ENCODE assay signal across 15 cellular contexts in genomic region chr14:55762595-55763232, GRCh38.
DNase-seq lines count a peak whose midpoint lies in the region; ATAC-seq, FAIRE-seq and TF ChIP-seq lines count a peak whose summit lies in the region.
"Had no signal": no experiment of that assay in that cellular context is flagged by ENCODE, and none has a peak within 500 bp of the region (broad histone marks: within the 10 kb centered on the region; RNA-seq: fewer than 3 reads in every experiment).

No MANE protein-coding gene starts in this region.

- H3K4me1 ChIP-seq in GM12878 (ENCODE audit: control insufficient read depth, insufficient read depth, low read length) = peaks cover 7% of the 10 kb centered on the region; the same call in 1 of the 2 replicates
- H3K4me1 ChIP-seq: tibial nerve had no signal

- H4K20me1 ChIP-seq in GM12878 (ENCODE audit: control insufficient read depth, insufficient read depth) = no peaks in the 10 kb centered on the region

- no peak overlapping the region for H3K27ac ChIP-seq in GM12878 (ENCODE audit: control insufficient read depth, insufficient read depth)
- H3K27ac ChIP-seq: tibial nerve had no signal

- SMC1A ChIA-PET in GM12878 (lab: Charles Lee; ENCODE audit: uncharacterized antibody, unreplicated experiment) = no interaction called here

- no peaks in the 10 kb centered on the region for H3K36me3 ChIP-seq in GM12878 (ENCODE audit: control insufficient read depth in 2 of 2, insufficient read depth in 2 of 2, low read length in 1 of 2)
- H3K36me3 ChIP-seq: tibial nerve had no signal

- CTCF ChIA-PET in GM12878 (lab: Yijun Ruan, JAX) = interaction anchor here (1.0 to 1.3 kb wide), 2 partner anchors 31 to 727 kb away, joined by 3 to 4 read pairs; no protein-coding TSS in a partner anchor

- no peak for TF ChIP-seq POLR2A in GM12878 (IDR thresholded peaks at IDR 0.05; ENCODE audit: low read depth, low read length)

- RAD21 ChIA-PET in GM12878 (lab: Charles Lee; ENCODE audit: unreplicated experiment) = interaction anchor here (0.6 kb wide), 1 partner anchor 33 kb away, joined by 3 read pairs; no protein-coding TSS in a partner anchor

- 0% methylated on average over 5 of the region's 5 CpGs for WGBS in GM12878 (ENCODE audit: insufficient coverage, insufficient replicate concordance, low lambda C conversion rate, missing lambda C conversion rate)

- ATAC-seq in GM18907 (IDR thresholded peaks at IDR 0.05; ENCODE audit: unreplicated experiment) = peak; percentile 62
- ATAC-seq in GM21390 (IDR thresholded peaks at IDR 0.05; ENCODE audit: unreplicated experiment) = peak; percentile 82
- peak; percentile 64 for ATAC-seq in HG03039 (IDR thresholded peaks at IDR 0.05; ENCODE audit: unreplicated experiment)
- peak; percentile 85 for ATAC-seq in GM12878
- ATAC-seq in GM18517 (IDR thresholded peaks at IDR 0.05; ENCODE audit: unreplicated experiment) = no peak
- ATAC-seq: CD8-positive, alpha-beta T cell had no signal

- no peaks in the 10 kb centered on the region for H3K27me3 ChIP-seq in GM12878 (replicated peaks in 1 of 2; ENCODE audit: control insufficient read depth in 2 of 2, insufficient read depth in 2 of 2, low read length in 1 of 2)
- H3K27me3 ChIP-seq: tibial nerve had no signal

- H3K4me3 ChIP-seq in GM12878 = no peak overlapping the region
- H3K4me3 ChIP-seq: tibial nerve had no signal

- H3K9ac ChIP-seq in GM12878 (ENCODE audit: control insufficient read depth, insufficient read depth, low read length) = no peak overlapping the region

- H3K79me2 ChIP-seq in GM12878 (ENCODE audit: control insufficient read depth, insufficient read depth, low read length) = no peaks in the 10 kb centered on the region

- H3K9me3 ChIP-seq in GM12878 (replicated peaks; ENCODE audit: control insufficient read depth, insufficient read depth, low read length) = no peaks in the 10 kb centered on the region
- H3K9me3 ChIP-seq: tibial nerve had no signal

- in situ Hi-C loops in GM12878 (cut with MboI) = no loop called here

- peak; percentile 21 for DNase-seq in GM12878 (ENCODE audit: low read depth, low spot score)
- no peak for DNase-seq in NCI-H146 (lab: John Stamatoyannopoulos, UW)
- no peak for DNase-seq in OCI-M1 (lab: John Stamatoyannopoulos, UW)
- DNase-seq in activated CD4-positive, CD25-positive, alpha-beta regulatory T cell (lab: John Stamatoyannopoulos, UW) = no peak
- DNase-seq: activated CD4-positive, CD25-positive, alpha-beta regulatory T cell treated with anti-CD3 and anti-CD28 coated beads, Interleukin-2, amount 50 U/mL, for 72 hours; CD8-positive, alpha-beta T cell; erythroblast; GDM1; NCI-H2029 treated with DMSO at 0.1 percent for 48 hours; small intestine had no signal

- no peak for TF ChIP-seq RAD21 in GM12878 (IDR thresholded peaks at IDR 0.05; ENCODE audit: insufficient read depth, low read depth, low read length)

- TF ChIP-seq CTCF in GM12878 (IDR thresholded peaks at IDR 0.05 in 2 of 3, conservative IDR thresholded peaks at IDR 0.05 in 1 of 3; ENCODE audit: control insufficient read depth in 2 of 3, extremely low read depth in 1 of 3, insufficient read depth in 1 of 3, low read depth in 3 of 3, low read length in 3 of 3) = no peak

- no peak overlapping the region; the same call in 1 of the 2 replicates for H2AFZ ChIP-seq in GM12878 (ENCODE audit: control insufficient read depth, low read depth, low read length)

- 0 out of 4 replicates have a peak, but pooled peaks of 1 of the 2 experiments have one; percentile 29 for TF ChIP-seq EP300 in GM12878 (IDR thresholded peaks at IDR 0.05; ENCODE audit: borderline replicate concordance in 1 of 2, control insufficient read depth in 1 of 2, low read depth in 2 of 2, low read length in 2 of 2)

- FAIRE-seq in GM12878 (lab: Jason Lieb, UNC) = peak; percentile 71
- FAIRE-seq: small intestine had no signal

- peak overlapping the region; percentile 48; the same call in 1 of the 2 replicates for H3K4me2 ChIP-seq in GM12878 (ENCODE audit: control insufficient read depth, insufficient read depth)

- intact Hi-C loops in GM12878 (cut with micrococcal nuclease; ENCODE audit: unreplicated experiment) = no loop called here

- BruUV-seq in GM12878 (replicated peaks; lab: Mats Ljungman, UMichigan) = no TSS peak

- POLR2A ChIA-PET in GM12878 (lab: Charles Lee) = interaction anchor here (1.2 kb wide), 1 partner anchor 18 kb away, joined by 3 read pairs; no protein-coding TSS in a partner anchor

TF ChIP-seq in GM12878, 131 proteins besides CTCF, POLR2A, EP300 and RAD21:
- TF ChIP-seq MEF2B (IDR thresholded peaks at IDR 0.05; ENCODE audit: partially characterized antibody, poor library complexity, severe bottlenecking) (peak; percentile 29), RELB (IDR thresholded peaks at IDR 0.05; ENCODE audit: low read depth) (peak; percentile 63; the same call in 1 of the 2 replicates), IKZF2 (IDR thresholded peaks at IDR 0.05) (peak; percentile 23 to 44; a peak in 3 of 4 replicates), NFIC (IDR thresholded peaks at IDR 0.05; ENCODE audit: low read depth, low read length) (peak; percentile 22; the same call in 1 of the 2 replicates), SKIL (IDR thresholded peaks at IDR 0.05; ENCODE audit: low read depth, poor library complexity, severe bottlenecking) (no peak), RFX5 (IDR thresholded peaks at IDR 0.05; ENCODE audit: low read depth, low read length) (0 out of 2 replicates have a peak, but pooled peaks have one; percentile 16), MTA2 (IDR thresholded peaks at IDR 0.05; ENCODE audit: low read depth) (peak; percentile 23; the same call in 1 of the 2 replicates), ATF2 (IDR thresholded peaks at IDR 0.05; ENCODE audit: low read length) (no peak; the same call in 1 of the 2 replicates)
